ENCODE assay signal across 1 cellular context in the genomic region with DNA sequence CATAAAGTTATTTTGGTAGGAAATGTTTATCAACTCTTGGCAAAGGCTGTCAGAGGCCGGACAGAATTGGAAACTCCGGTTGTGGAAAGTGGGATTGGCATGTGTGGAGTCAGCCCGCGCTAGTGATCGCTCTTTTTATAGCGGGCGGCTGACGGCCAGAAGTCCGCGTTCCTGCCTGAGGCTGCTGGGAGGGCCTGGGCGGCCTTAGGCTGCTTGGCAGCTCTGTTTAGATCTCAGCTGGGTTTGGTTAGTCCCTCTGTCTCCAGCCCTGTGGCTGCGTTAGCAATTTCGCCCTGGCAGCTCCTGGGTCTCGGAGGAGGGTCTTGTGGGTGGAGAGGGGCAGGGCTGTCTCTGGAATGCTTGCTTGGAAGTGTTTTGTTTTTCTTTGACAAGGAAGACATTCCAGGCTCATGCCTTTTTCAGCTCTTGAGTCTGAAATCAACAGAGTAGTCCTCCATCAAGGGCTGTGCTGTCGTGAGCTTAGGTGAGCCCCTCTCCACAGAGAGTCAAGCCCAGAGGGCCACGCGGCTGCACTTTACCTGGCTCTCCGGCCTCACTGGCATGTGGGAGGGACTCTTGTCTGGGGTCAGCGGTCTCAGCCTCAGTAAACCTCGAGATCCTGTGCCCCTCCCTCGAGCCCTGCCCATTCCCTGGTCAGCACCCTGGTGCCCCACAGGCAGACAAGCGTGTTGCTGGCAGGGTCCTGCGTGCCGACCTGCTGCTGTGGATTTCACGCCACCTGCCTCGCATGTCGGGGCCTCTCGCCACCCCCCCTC.
TF ChIP-seq lines count a peak whose summit lies in the region.

No MANE protein-coding gene starts in this region.

TF ChIP-seq in K562, 482 proteins besides CTCF, POLR2A, EP300 and RAD21:
- no peak for TF ChIP-seq ZNF324 (CRISPR knock-in tag; IDR thresholded peaks at IDR 0.05)
- TF ChIP-seq ZBTB33 (CRISPR knock-in tag; IDR thresholded peaks at IDR 0.05): peak; percentile 79
- TF ChIP-seq ATF7 (IDR thresholded peaks at IDR 0.05): no peak
- 0 out of 2 replicates have a peak, but pooled peaks have one; percentile 1 for TF ChIP-seq POLR2G (IDR thresholded peaks at IDR 0.05; ENCODE audit: low read depth, low read length)
